8 cellular contexts compared by ENCODE assay signal in the genomic region with DNA sequence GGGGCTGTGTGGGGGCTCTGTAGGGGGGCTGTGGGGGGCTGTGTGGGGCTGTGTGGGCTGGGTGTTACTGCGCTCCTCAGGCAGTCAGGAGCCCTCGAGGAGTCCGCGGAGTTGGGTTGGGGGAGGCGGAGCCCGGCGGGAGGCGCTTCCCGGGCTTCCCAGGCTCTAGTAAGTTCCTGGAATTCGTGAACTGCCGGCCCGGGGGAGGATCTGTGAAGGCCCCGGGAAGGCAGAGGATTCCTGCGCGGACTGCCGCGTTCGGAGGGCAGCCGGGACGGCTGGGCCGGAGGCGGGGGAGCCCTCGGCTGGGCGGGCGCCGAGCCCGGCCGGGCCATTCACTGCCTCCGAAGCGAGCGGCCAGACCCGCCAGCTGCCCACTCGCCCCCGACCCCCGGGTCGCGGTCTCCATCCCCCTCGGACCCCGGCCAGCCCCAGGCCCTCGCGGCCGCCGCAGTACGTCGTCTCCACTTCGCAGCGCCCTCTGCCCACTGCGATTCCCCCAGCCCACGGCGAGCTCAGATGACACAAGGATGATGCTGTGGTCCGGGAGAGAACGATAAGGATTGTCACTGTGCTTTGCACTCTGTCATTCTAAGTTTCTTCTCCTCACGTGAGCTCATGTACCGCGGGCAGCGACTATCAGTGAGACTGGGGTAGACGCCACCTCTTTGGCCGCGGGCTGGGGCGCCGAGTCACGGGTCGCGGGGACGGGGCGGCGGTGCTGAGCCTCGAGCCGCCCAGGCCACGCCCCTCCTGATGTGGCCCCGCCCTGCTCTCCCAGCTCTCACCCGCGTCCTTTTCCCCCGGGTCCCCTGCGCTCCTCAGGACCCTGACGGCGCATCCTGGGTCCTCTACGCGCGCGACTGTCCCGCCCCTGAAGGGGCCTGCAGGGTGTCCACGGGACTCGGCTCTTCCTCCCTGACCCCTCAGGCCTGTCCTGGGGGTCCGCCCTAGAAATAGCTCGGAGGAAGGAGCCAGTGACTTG.
DNase-seq lines count a peak whose midpoint lies in the region; ATAC-seq and TF ChIP-seq lines count a peak whose summit lies in the region.

No MANE protein-coding gene starts in this region.

- CTCF ChIA-PET in activated CD4-positive, alpha-beta T cell treated with anti-CD3 and anti-CD28 coated beads for 36 hours (lab: Charles Lee) = interaction anchor here (0.5 to 1.9 kb wide), 12 partner anchors 14 to 98 kb away, joined by 3 to 7 read pairs (median 4); no protein-coding TSS in a partner anchor

- peak; percentile 58 for DNase-seq in HCEC 1CT
- peak; percentile 64 for DNase-seq in MM.1S
- DNase-seq in activated CD4-positive, alpha-beta T cell treated with anti-CD3 and anti-CD28 coated beads for 36 hours = peak; percentile 90
- peak; percentile 80 for DNase-seq in left lobe of liver (ENCODE audit: low spot score)
- DNase-seq in stimulated activated CD4-positive, alpha-beta T cell treated with anti-CD3 and anti-CD28 coated beads, Interleukin-2, amount 100 ng/mL, for 4 hours (ENCODE audit: low read depth) = peak; percentile 65
- no peak for DNase-seq in NCI-H2107 treated with DMSO at 0.1 percent for 48 hours (lab: John Stamatoyannopoulos, UW; ENCODE audit: unreplicated experiment)

- no peaks in the 10 kb centered on the region for H3K36me3 ChIP-seq in MM.1S (replicated peaks; ENCODE audit: insufficient read depth, low read length)

- peaks cover 40% of the 10 kb centered on the region for H3K4me1 Mint-ChIP-seq in activated CD4-positive, alpha-beta T cell treated with anti-CD3 and anti-CD28 coated beads for 36 hours

- intact Hi-C loops in activated CD4-positive, alpha-beta T cell treated with anti-CD3 and anti-CD28 coated beads for 36 hours (cut with DNase I, micrococcal nuclease) = loop anchor here (1.0 to 10.0 kb wide), 9 partner anchors 26 to 177 kb away; partner anchors contain the start of gene KLF13 (in 1 of the 2)

- H3K4me1 ChIP-seq in MM.1S (ENCODE audit: low read length) = no peaks in the 10 kb centered on the region

- peaks cover 6% of the 10 kb centered on the region; the same call in 1 of the 2 replicates for H3K27me3 ChIP-seq in MM.1S (replicated peaks; ENCODE audit: insufficient read depth, low read length)

- peaks cover 2% of the 10 kb centered on the region for H3K36me3 Mint-ChIP-seq in activated CD4-positive, alpha-beta T cell treated with anti-CD3 and anti-CD28 coated beads for 36 hours (ENCODE audit: low read depth)

- peak overlapping the region; percentile 50; the same call in 1 of the 2 replicates for H3K9ac ChIP-seq in MM.1S (ENCODE audit: low read length)

- peak overlapping the region; percentile 99 for H2AFZ ChIP-seq in MM.1S (ENCODE audit: low read length)

- TF ChIP-seq CTCF in GM12875 (IDR thresholded peaks at IDR 0.05; ENCODE audit: borderline replicate concordance, insufficient read depth, low read depth, low read length) (no peak), MM.1S (IDR thresholded peaks at IDR 0.05; ENCODE audit: low read length) (no peak)

- H3K9me3 Mint-ChIP-seq in activated CD4-positive, alpha-beta T cell treated with anti-CD3 and anti-CD28 coated beads for 36 hours (ENCODE audit: low read depth) = peaks cover 5% of the 10 kb centered on the region

- no peaks in the 10 kb centered on the region for H3K9me3 ChIP-seq in MM.1S (replicated peaks; ENCODE audit: insufficient read depth, low read length)

- no peaks in the 10 kb centered on the region; the same call in 1 of the 2 replicates for H3F3A ChIP-seq in MM.1S (ENCODE audit: insufficient read depth, low read length)

- H3K27me3 Mint-ChIP-seq in activated CD4-positive, alpha-beta T cell treated with anti-CD3 and anti-CD28 coated beads for 36 hours = no peaks in the 10 kb centered on the region

- ATAC-seq in activated CD4-positive, alpha-beta T cell treated with anti-CD3 and anti-CD28 coated beads for 36 hours = peak; percentile 92
- peak; percentile 71 for ATAC-seq in left lobe of liver

- H3K27ac ChIP-seq in MM.1S (ENCODE audit: low read length) (no peak overlapping the region), cingulate gyrus (ENCODE audit: low read depth, low read length) (peak overlapping the region; percentile 75)

- no peaks in the 10 kb centered on the region for H3K9me2 ChIP-seq in MM.1S (replicated peaks; ENCODE audit: insufficient read depth, low read length)

- no peaks in the 10 kb centered on the region for H4K20me1 ChIP-seq in MM.1S (ENCODE audit: insufficient read depth, low read length)

- peak overlapping the region; percentile 80 for H3K4me3 Mint-ChIP-seq in activated CD4-positive, alpha-beta T cell treated with anti-CD3 and anti-CD28 coated beads for 36 hours

- no peaks in the 10 kb centered on the region for H3K79me2 ChIP-seq in MM.1S (ENCODE audit: low read length)

- peak overlapping the region; percentile 71 for H3K27ac Mint-ChIP-seq in activated CD4-positive, alpha-beta T cell treated with anti-CD3 and anti-CD28 coated beads for 36 hours

- POLR2A ChIA-PET in activated CD4-positive, alpha-beta T cell treated with anti-CD3 and anti-CD28 coated beads for 36 hours (lab: Charles Lee) = interaction anchor here (0.6 to 1.4 kb wide), 6 partner anchors 9 to 46 kb away, joined by 3 to 6 read pairs (median 4); no protein-coding TSS in a partner anchor

- H3K4me3 ChIP-seq in GM12875 (ENCODE audit: low read depth, low read length) (peak overlapping the region; percentile 69), MM.1S (ENCODE audit: low read length) (peak overlapping the region; percentile 93)

- H3K4me2 ChIP-seq in MM.1S (ENCODE audit: low read depth, low read length) = peak overlapping the region; percentile 100
